18 cellular contexts compared by ENCODE assay signal in genomic region chr2:3251974-3252373, GRCh38.
DNase-seq lines count a peak whose midpoint lies in the region; ATAC-seq and TF ChIP-seq lines count a peak whose summit lies in the region.
"Had no signal": no experiment of that assay in that cellular context is flagged by ENCODE, and none has a peak within 500 bp of the region (broad histone marks: within the 10 kb centered on the region; RNA-seq: fewer than 3 reads in every experiment).

No MANE protein-coding gene starts in this region.

- TF ChIP-seq CTCF in GM23338 (conservative IDR thresholded peaks at IDR 0.05; ENCODE audit: low read depth in 2 of 2) (no peak), WTC11 (IDR thresholded peaks at IDR 0.05) (no peak), body of pancreas (IDR thresholded peaks at IDR 0.05) (no peak)

- peaks cover 0 to 12% (median 0%) of the 10 kb centered on the region in 3 donors for H3K9me3 ChIP-seq in body of pancreas

- H3K27ac Mint-ChIP-seq in GM23338: no peak overlapping the region
- peak overlapping the region; percentile 49; the same call in 1 of the 2 replicates for H3K27ac Mint-ChIP-seq in WTC11
- H3K27ac Mint-ChIP-seq: H9, IgD-negative memory B cell had no signal

- no peak overlapping the region for H3K4me2 ChIP-seq in GM23338

- H3K36me3 ChIP-seq in GM23338 (ENCODE audit: insufficient read depth): peaks cover 14% of the 10 kb centered on the region; the same call in 1 of the 2 replicates
- H3K36me3 ChIP-seq in body of pancreas (replicated peaks in 1 of 2; ENCODE audit: insufficient read depth in 1 of 2, low read depth in 2 of 2): no peaks in the 10 kb centered on the region

- H3K27me3 ChIP-seq in GM23338 (ENCODE audit: insufficient read depth) (no peaks in the 10 kb centered on the region), body of pancreas (no peaks in the 10 kb centered on the region)

- H3K4me3 Mint-ChIP-seq in GM23338 (no peak overlapping the region), WTC11 (no peak overlapping the region)
- H3K4me3 Mint-ChIP-seq: B cell, H9, IgD-negative memory B cell had no signal

- POLR2A ChIA-PET in WTC11 (lab: Charles Lee): no interaction called here

- H3F3A ChIP-seq in GM23338 (replicated peaks; ENCODE audit: low read depth): no peaks in the 10 kb centered on the region

- CTCF ChIA-PET in WTC11 (lab: Charles Lee): no interaction called here

- H3K36me3 Mint-ChIP-seq in GM23338 (ENCODE audit: low read depth) (peaks cover 57% of the 10 kb centered on the region), WTC11 (peaks cover 48% of the 10 kb centered on the region)

- peaks cover 3% of the 10 kb centered on the region; the same call in 2 of the 3 replicates for H3K4me1 Mint-ChIP-seq in GM23338
- peaks cover 5% of the 10 kb centered on the region for H3K4me1 Mint-ChIP-seq in WTC11

- H3K4me3 ChIP-seq in GM23338 (no peak overlapping the region), body of pancreas (no peak overlapping the region)
- H3K4me3 ChIP-seq: SK-N-MC had no signal

- DNase-seq in AG20443 (ENCODE audit: low spot score) (peak; percentile 3), GM23338 (ENCODE audit: low spot score) (no peak), WTC11 (ENCODE audit: low spot score) (no peak), iris pigment epithelial cell (ENCODE audit: low read depth) (peak; percentile 27), CD1c-positive myeloid dendritic cell (ENCODE audit: extremely low spot score) (no peak), body of pancreas (no peak), COR-L47 (lab: John Stamatoyannopoulos, UW) (no peak)
- DNase-seq: ACHN, DMS153, H9, NCI-H1048, NCI-H146, NCI-H2107, NCI-H226, NCI-H69 had no signal

- intact Hi-C loops in body of pancreas (cut with DNase I): no loop called here

- H2AFZ ChIP-seq in GM23338: no peak overlapping the region

- peaks cover 44% of the 10 kb centered on the region for H3K9me3 Mint-ChIP-seq in GM23338
- peaks cover 42% of the 10 kb centered on the region for H3K9me3 Mint-ChIP-seq in WTC11

- peaks cover 4% of the 10 kb centered on the region; the same call in 1 of the 2 replicates for H3K79me2 ChIP-seq in GM23338 (replicated peaks; ENCODE audit: insufficient read depth)

- TF ChIP-seq POLR2A in body of pancreas (IDR thresholded peaks at IDR 0.05): no peak

- 88 to 95% methylated on average over 17 of the region's 17 CpGs for WGBS in body of pancreas, 2 donors

- peak; percentile 30; the same call in 1 of the 3 replicates for ATAC-seq in GM23338
- no peak for ATAC-seq in WTC11
- ATAC-seq in body of pancreas: no peak

- H3K27ac ChIP-seq in GM23338 (ENCODE audit: low read depth) (no peak overlapping the region), body of pancreas (no peak overlapping the region)
- H3K27ac ChIP-seq: SK-N-MC had no signal

- no peaks in the 10 kb centered on the region for H3K9me2 ChIP-seq in GM23338 (ENCODE audit: insufficient read depth)

- H3K4me1 ChIP-seq in GM23338 (ENCODE audit: insufficient read depth) (no peaks in the 10 kb centered on the region), body of pancreas (no peaks in the 10 kb centered on the region)

- H3K27me3 Mint-ChIP-seq in GM23338 (ENCODE audit: insufficient read depth, low read depth, poor library complexity) (peaks cover 5% of the 10 kb centered on the region), WTC11 (ENCODE audit: low read depth) (peaks cover 4% of the 10 kb centered on the region; the same call in 1 of the 2 replicates)
- H3K27me3 Mint-ChIP-seq: B cell had no signal

- H4K20me1 ChIP-seq in GM23338 (replicated peaks; ENCODE audit: insufficient read depth): no peaks in the 10 kb centered on the region

TF ChIP-seq in GM23338, 12 proteins besides CTCF, POLR2A, EP300 and RAD21:
- TF ChIP-seq REST (IDR thresholded peaks at IDR 0.05; ENCODE audit: unreplicated experiment) (peak; percentile 68), ZNF114 (CRISPR knock-in tag; IDR thresholded peaks at IDR 0.05) (no peak), STAT1 (IDR thresholded peaks at IDR 0.05; ENCODE audit: unreplicated experiment) (no peak)
TF ChIP-seq in GM23338: peak in this region for 1.

TF ChIP-seq in WTC11, 78 proteins besides CTCF, POLR2A, EP300 and RAD21 (continues in another document):
- TF ChIP-seq NFATC4 (CRISPR knock-in tag; IDR thresholded peaks at IDR 0.05) (no peak), IRF2 (CRISPR knock-in tag; IDR thresholded peaks at IDR 0.05; ENCODE audit: borderline replicate concordance, low read depth) (no peak), CDX4 (CRISPR knock-in tag; IDR thresholded peaks at IDR 0.05; ENCODE audit: borderline replicate concordance) (no peak), AR (CRISPR knock-in tag; IDR thresholded peaks at IDR 0.05) (no peak), ZNF121 (CRISPR knock-in tag; IDR thresholded peaks at IDR 0.05) (no peak), GRHL2 (CRISPR knock-in tag; IDR thresholded peaks at IDR 0.05; ENCODE audit: insufficient replicate concordance, severe bottlenecking) (no peak), SOX15 (CRISPR knock-in tag; IDR thresholded peaks at IDR 0.05) (no peak), CBFB (CRISPR knock-in tag; IDR thresholded peaks at IDR 0.05; ENCODE audit: low read depth) (no peak), NR2C2 (CRISPR knock-in tag; IDR thresholded peaks at IDR 0.05) (no peak), TEAD1 (CRISPR knock-in tag; IDR thresholded peaks at IDR 0.05) (no peak)
- TF ChIP-seq, protein P1, sequence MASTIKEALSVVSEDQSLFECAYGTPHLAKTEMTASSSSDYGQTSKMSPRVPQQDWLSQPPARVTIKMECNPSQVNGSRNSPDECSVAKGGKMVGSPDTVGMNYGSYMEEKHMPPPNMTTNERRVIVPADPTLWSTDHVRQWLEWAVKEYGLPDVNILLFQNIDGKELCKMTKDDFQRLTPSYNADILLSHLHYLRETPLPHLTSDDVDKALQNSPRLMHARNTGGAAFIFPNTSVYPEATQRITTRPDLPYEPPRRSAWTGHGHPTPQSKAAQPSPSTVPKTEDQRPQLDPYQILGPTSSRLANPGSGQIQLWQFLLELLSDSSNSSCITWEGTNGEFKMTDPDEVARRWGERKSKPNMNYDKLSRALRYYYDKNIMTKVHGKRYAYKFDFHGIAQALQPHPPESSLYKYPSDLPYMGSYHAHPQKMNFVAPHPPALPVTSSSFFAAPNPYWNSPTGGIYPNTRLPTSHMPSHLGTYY (CRISPR knock-in tag; IDR thresholded peaks at IDR 0.05): no peak
- TF ChIP-seq, protein P2, sequence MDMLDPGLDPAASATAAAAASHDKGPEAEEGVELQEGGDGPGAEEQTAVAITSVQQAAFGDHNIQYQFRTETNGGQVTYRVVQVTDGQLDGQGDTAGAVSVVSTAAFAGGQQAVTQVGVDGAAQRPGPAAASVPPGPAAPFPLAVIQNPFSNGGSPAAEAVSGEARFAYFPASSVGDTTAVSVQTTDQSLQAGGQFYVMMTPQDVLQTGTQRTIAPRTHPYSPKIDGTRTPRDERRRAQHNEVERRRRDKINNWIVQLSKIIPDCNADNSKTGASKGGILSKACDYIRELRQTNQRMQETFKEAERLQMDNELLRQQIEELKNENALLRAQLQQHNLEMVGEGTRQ (CRISPR knock-in tag; IDR thresholded peaks at IDR 0.05): no peak

Comparison
In these comparisons a context has a peak if more than half of its experiments do, and no peak if none do; other contexts are left out.
1. DNase-seq: peak in AG20443 (single experiment) and iris pigment epithelial cell (single experiment); none in GM23338 (single experiment), WTC11 (single experiment), CD1c-positive myeloid dendritic cell (single experiment), body of pancreas (0 of 4) and COR-L47 (single experiment).